3 cellular contexts compared by ENCODE assay signal in the genomic region with DNA sequence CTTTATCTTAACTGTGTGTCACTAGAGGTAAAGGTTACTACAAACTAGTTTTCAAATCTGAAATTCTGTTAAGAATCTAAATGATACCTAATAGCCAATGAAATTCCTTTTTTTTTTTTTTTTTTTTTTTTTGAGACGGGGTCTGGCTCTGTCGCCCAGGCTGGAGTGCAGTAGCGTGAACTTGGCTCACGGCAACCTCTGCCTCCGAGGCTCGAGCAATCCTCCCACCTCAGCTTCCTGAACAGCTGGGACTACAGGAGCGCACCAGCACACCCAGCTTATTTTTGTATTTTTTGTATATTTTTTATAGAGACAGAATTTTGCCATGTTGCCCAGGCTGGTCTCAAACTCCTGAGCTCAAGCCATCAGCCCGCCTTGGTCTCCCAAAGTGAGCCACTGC.
"Had no signal": no experiment of that assay in that cellular context is flagged by ENCODE, and none has a peak within 500 bp of the region (broad histone marks: within the 10 kb centered on the region; RNA-seq: fewer than 3 reads in every experiment).

No MANE protein-coding gene starts in this region.

- DNase-seq: GDM1, GF-D8 had no signal

- H3K4me3 ChIP-seq: GM12878 had no signal
